Comparison of ENCODE assay signal across 16 cellular contexts in the genomic region with DNA sequence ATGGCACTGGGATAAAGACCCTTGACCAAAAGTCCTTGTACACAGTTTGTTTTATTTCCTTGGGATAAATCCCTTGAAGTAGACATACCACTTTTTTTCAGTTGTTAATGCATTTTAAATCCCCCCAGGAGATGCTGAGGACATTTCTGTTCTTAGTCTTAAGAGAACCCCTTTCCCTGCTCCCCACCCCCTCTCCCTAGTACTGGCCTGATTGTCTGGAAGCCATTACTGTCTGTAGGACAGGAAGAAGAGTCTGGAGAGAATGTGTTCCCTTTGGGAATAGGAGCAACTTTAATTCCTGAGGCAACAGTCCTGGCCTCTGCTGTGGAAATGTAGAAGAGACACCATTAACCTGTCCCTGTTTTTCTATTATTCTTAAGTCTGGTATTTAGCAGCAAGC. TPM values are rescaled to one million over a fixed set of nuclear protein-coding genes. Genes with fewer than 3 reads are reported as not detected.
DNase-seq lines count a peak whose midpoint lies in the region; ATAC-seq and TF ChIP-seq lines count a peak whose summit lies in the region.
"Had no signal": no experiment of that assay in that cellular context is flagged by ENCODE, and none has a peak within 500 bp of the region (broad histone marks: within the 10 kb centered on the region; RNA-seq: fewer than 3 reads in every experiment).

No MANE protein-coding gene starts in this region.

- no peaks in the 10 kb centered on the region for H3K9me3 Mint-ChIP-seq in glutamatergic neuron (ENCODE audit: unreplicated experiment)

- no peak overlapping the region for H3K9ac ChIP-seq in BLaER1
- no peak overlapping the region for H3K9ac ChIP-seq in OCI-LY1 (ENCODE audit: low read length)

- H3K27ac Mint-ChIP-seq in glutamatergic neuron (ENCODE audit: unreplicated experiment): peak overlapping the region; percentile 82

- H3K27me3 Mint-ChIP-seq in glutamatergic neuron (ENCODE audit: unreplicated experiment): no peaks in the 10 kb centered on the region

- intact Hi-C loops in sigmoid colon (cut with DNase I): no loop called here

- TF ChIP-seq EP300 in sigmoid colon (IDR thresholded peaks at IDR 0.05): no peak

- TF ChIP-seq CTCF in OCI-LY1 (IDR thresholded peaks at IDR 0.05; ENCODE audit: low read length) (no peak), glutamatergic neuron (IDR thresholded peaks at IDR 0.05; ENCODE audit: partially characterized antibody, unreplicated experiment) (no peak), osteoblast (IDR thresholded peaks at IDR 0.05; ENCODE audit: extremely low read depth, low read depth, low read length) (no peak), sigmoid colon (IDR thresholded peaks at IDR 0.05) (no peak)

- no peaks in the 10 kb centered on the region for H3F3A ChIP-seq in OCI-LY1 (ENCODE audit: insufficient read depth, low read length)

- H3K4me2 ChIP-seq in BLaER1: no peak overlapping the region
- no peak overlapping the region for H3K4me2 ChIP-seq in OCI-LY1 (ENCODE audit: low read length)
- no peak overlapping the region for H3K4me2 ChIP-seq in osteoblast (ENCODE audit: insufficient read depth, low read length)
- H3K4me2 ChIP-seq: A549, PC-9 had no signal

- DNase-seq in glutamatergic neuron (no peak), osteoblast (ENCODE audit: insufficient read length, low spot score, missing footprints) (no peak), AML-193 (lab: John Stamatoyannopoulos, UW) (no peak), sigmoid colon (no peak)
- DNase-seq: KG1, NCI-H1436, NCI-H2029, NCI-H510A, NCI-H774, PC-9 had no signal

- H3K9me2 ChIP-seq in OCI-LY1 (ENCODE audit: low read depth, low read length): no peaks in the 10 kb centered on the region

- peaks cover 14% of the 10 kb centered on the region for H3K4me1 Mint-ChIP-seq in glutamatergic neuron (ENCODE audit: low read depth, unreplicated experiment)

- no peaks in the 10 kb centered on the region for H3K36me3 Mint-ChIP-seq in glutamatergic neuron (ENCODE audit: unreplicated experiment)

- H3K4me3 ChIP-seq in BLaER1 (no peak overlapping the region), OCI-LY1 (ENCODE audit: low read depth, low read length, poor library complexity, severe bottlenecking) (no peak overlapping the region), osteoblast (ENCODE audit: insufficient read depth, low read length) (no peak overlapping the region), sigmoid colon (no peak overlapping the region)
- H3K4me3 ChIP-seq: A549, PC-9 had no signal

- peaks cover 55% of the 10 kb centered on the region for H3K36me3 ChIP-seq in BLaER1
- peaks cover 50% of the 10 kb centered on the region for H3K36me3 ChIP-seq in OCI-LY1 (ENCODE audit: insufficient read depth, low read length)
- H3K36me3 ChIP-seq in osteoblast (ENCODE audit: insufficient read depth, low read length): no peaks in the 10 kb centered on the region
- no peaks in the 10 kb centered on the region for H3K36me3 ChIP-seq in sigmoid colon

- peaks cover 17% of the 10 kb centered on the region for H3K4me1 ChIP-seq in BLaER1
- peaks cover 36% of the 10 kb centered on the region for H3K4me1 ChIP-seq in OCI-LY1 (ENCODE audit: insufficient read depth, low read length, severe bottlenecking)
- peaks cover 11% of the 10 kb centered on the region for H3K4me1 ChIP-seq in osteoblast (ENCODE audit: insufficient read depth, low read length)
- peaks cover 0 to 17% (median 13%) of the 10 kb centered on the region in 4 donors for H3K4me1 ChIP-seq in sigmoid colon

- TF ChIP-seq POLR2A in sigmoid colon (IDR thresholded peaks at IDR 0.05): no peak

- ATAC-seq in HG03442 (IDR thresholded peaks at IDR 0.05; ENCODE audit: unreplicated experiment) (no peak), GM21526 (IDR thresholded peaks at IDR 0.05; ENCODE audit: low FRiP score, unreplicated experiment) (no peak)
- ATAC-seq: A549, HepG2 had no signal

- H3K27ac ChIP-seq in BLaER1: peak overlapping the region; percentile 11; the same call in 1 of the 2 replicates
- peak overlapping the region; percentile 48 for H3K27ac ChIP-seq in OCI-LY1 (ENCODE audit: low read depth, low read length, poor library complexity, severe bottlenecking)
- H3K27ac ChIP-seq in osteoblast (ENCODE audit: low read depth, low read length): no peak overlapping the region
- no peak overlapping the region for H3K27ac ChIP-seq in sigmoid colon
- H3K27ac ChIP-seq: A549, PC-9 had no signal

- H3K27me3 ChIP-seq in BLaER1: no peaks in the 10 kb centered on the region
- H3K27me3 ChIP-seq in OCI-LY1 (ENCODE audit: insufficient read depth, low read length): no peaks in the 10 kb centered on the region
- no peaks in the 10 kb centered on the region for H3K27me3 ChIP-seq in osteoblast (ENCODE audit: insufficient read depth, low read length)
- H3K27me3 ChIP-seq in sigmoid colon: no peaks in the 10 kb centered on the region

- H3K9me3 ChIP-seq in BLaER1 (no peaks in the 10 kb centered on the region), OCI-LY1 (ENCODE audit: low read length) (no peaks in the 10 kb centered on the region), osteoblast (ENCODE audit: low read depth, low read length) (no peaks in the 10 kb centered on the region), sigmoid colon (no peaks in the 10 kb centered on the region)
- H3K9me3 ChIP-seq: A549 had no signal

- H4K20me1 ChIP-seq in BLaER1 (no peaks in the 10 kb centered on the region), OCI-LY1 (ENCODE audit: insufficient read depth, low read length) (no peaks in the 10 kb centered on the region), osteoblast (ENCODE audit: insufficient read depth, low read length) (no peaks in the 10 kb centered on the region)

- H3K4me3 Mint-ChIP-seq in glutamatergic neuron (ENCODE audit: unreplicated experiment): no peak overlapping the region

- no peaks in the 10 kb centered on the region for H3K79me2 ChIP-seq in OCI-LY1 (ENCODE audit: insufficient read depth, low read length)
- H3K79me2 ChIP-seq in osteoblast (ENCODE audit: insufficient read depth, low read length): no peaks in the 10 kb centered on the region

- H2AFZ ChIP-seq in OCI-LY1 (ENCODE audit: low read length) (no peak overlapping the region), osteoblast (ENCODE audit: low read length) (peak overlapping the region; percentile 64)
- H2AFZ ChIP-seq: PC-9 had no signal

RNA-seq across cellular contexts. Expression of gene TMEM131L, which starts 52.3 kb away (rescaled TPM):
- total RNA-seq in glutamatergic neuron (ENCODE audit: unreplicated experiment) (60.2 TPM), osteoblast (8.3 and 9.0 TPM in 2 replicates), sigmoid colon (10 to 100 TPM in 3 of 4 donors, 1 to 10 TPM in 1; 8.2 to 27.2 (median 15.6) TPM)
- polyA plus RNA-seq in sigmoid colon: 10 to 100 TPM in 1 of 3 donors, under 1 TPM in 2; 0.60 to 15.2 (median 0.69) TPM

Comparison
In these comparisons a context has a peak if more than half of its experiments do, and no peak if none do; other contexts are left out.
1. H3K27ac ChIP-seq: peak in BLaER1 (single experiment) and OCI-LY1 (single experiment); none in osteoblast (single experiment) and sigmoid colon (0 of 4).